Comparison of ENCODE assay signal across 9 cellular contexts in the genomic region with DNA sequence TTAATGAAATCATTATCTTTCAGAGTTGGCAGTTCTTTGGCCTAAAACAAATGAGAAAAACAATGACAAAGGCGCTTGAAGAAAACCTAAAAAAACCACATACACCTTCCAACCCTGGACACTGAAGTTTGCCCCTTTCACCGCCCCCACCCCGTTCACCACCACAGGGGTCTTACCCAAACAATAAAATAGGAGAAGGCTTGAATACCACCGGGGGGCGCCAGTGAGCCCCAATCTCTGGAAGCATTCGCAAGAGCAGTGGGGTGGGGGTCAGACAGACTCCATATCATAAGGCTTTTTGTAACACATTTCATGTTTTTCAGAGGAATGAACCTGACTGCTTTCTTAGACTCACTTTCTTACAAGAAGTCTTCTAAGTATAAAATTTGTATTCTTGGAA.
A peak's percentile ranks its signal among the peaks of the same experiment; 100 is the strongest.
DNase-seq lines count a peak whose midpoint lies in the region; ATAC-seq, FAIRE-seq and TF ChIP-seq lines count a peak whose summit lies in the region.
"Had no signal": no experiment of that assay in that cellular context is flagged by ENCODE, and none has a peak within 500 bp of the region (broad histone marks: within the 10 kb centered on the region; RNA-seq: fewer than 3 reads in every experiment).

No MANE protein-coding gene starts in this region.

- ATAC-seq in naive thymus-derived CD4-positive, alpha-beta T cell = peak; percentile 73

- peaks cover 0 to 21% (median 13%) of the 10 kb centered on the region in 7 donors for H3K4me1 Mint-ChIP-seq in naive thymus-derived CD4-positive, alpha-beta T cell

- TF ChIP-seq CTCF in AG10803 (conservative IDR thresholded peaks at IDR 0.05; ENCODE audit: low read length) = peak; percentile 54
- peak; percentile 41 for TF ChIP-seq CTCF in colonic mucosa (IDR thresholded peaks at IDR 0.05)

- DNase-seq in AG10803 (ENCODE audit: low read depth) = peak; percentile 17
- DNase-seq in HTR-8/SVneo (ENCODE audit: insufficient read length, low spot score) = peak; percentile 15
- peak; percentile 78 for DNase-seq in activated CD4-positive, alpha-beta T cell treated with anti-CD3 and anti-CD28 coated beads for 48 hours
- peak; percentile 48 for DNase-seq in colonic mucosa
- peak; percentile 46 to 76 (median 61) for DNase-seq in naive thymus-derived CD4-positive, alpha-beta T cell
- DNase-seq in stromal cell of bone marrow (ENCODE audit: low read depth) = peak; percentile 5
- no peak for DNase-seq in foreskin melanocyte
- DNase-seq in NK-92 treated with Interleukin-12 subunit alpha and Interleukin-12 subunit beta, amount 100 ng/mL, for 24 hours (lab: John Stamatoyannopoulos, UW) = no peak

- no peaks in the 10 kb centered on the region for H3K27me3 ChIP-seq in colonic mucosa
- H3K27me3 ChIP-seq in naive thymus-derived CD4-positive, alpha-beta T cell (ENCODE audit: control insufficient read depth in 2 of 2, insufficient read depth in 2 of 2, low read length in 2 of 2) = no peaks in the 10 kb centered on the region

- H3K27ac ChIP-seq in colonic mucosa = no peak overlapping the region
- no peak overlapping the region for H3K27ac ChIP-seq in naive thymus-derived CD4-positive, alpha-beta T cell (ENCODE audit: low read depth, low read length)

- no peak overlapping the region for H3K4me3 Mint-ChIP-seq in naive thymus-derived CD4-positive, alpha-beta T cell

- CTCF ChIA-PET in naive thymus-derived CD4-positive, alpha-beta T cell (lab: Charles Lee) = interaction anchor here (0.7 to 3.3 kb wide), 4 partner anchors 10 to 438 kb away, joined by 3 to 25 read pairs (median 3); no protein-coding TSS in a partner anchor

- no peak for FAIRE-seq in HTR-8/SVneo (lab: Jason Lieb, UNC)

- H3K36me3 Mint-ChIP-seq in naive thymus-derived CD4-positive, alpha-beta T cell = peaks cover 0 to 47% (median 20%) of the 10 kb centered on the region in 5 donors

- H3K9me3 Mint-ChIP-seq in naive thymus-derived CD4-positive, alpha-beta T cell = peaks cover 0 to 1% (median 0%) of the 10 kb centered on the region in 11 donors

- no peak overlapping the region for H3K9ac ChIP-seq in colonic mucosa (ENCODE audit: low read depth in 2 of 2, low read length in 2 of 2)

- no peak overlapping the region for H3K4me3 ChIP-seq in AG10803 (ENCODE audit: low read length)
- H3K4me3 ChIP-seq in colonic mucosa = no peak overlapping the region
- no peak overlapping the region for H3K4me3 ChIP-seq in naive thymus-derived CD4-positive, alpha-beta T cell (ENCODE audit: low read length)
- H3K4me3 ChIP-seq: HAP-1 had no signal

- no peaks in the 10 kb centered on the region for H3K4me1 ChIP-seq in colonic mucosa
- no peaks in the 10 kb centered on the region for H3K4me1 ChIP-seq in naive thymus-derived CD4-positive, alpha-beta T cell (ENCODE audit: control insufficient read depth in 2 of 2, insufficient read depth in 2 of 2, low read length in 2 of 2)
- H3K4me1 ChIP-seq: HAP-1 had no signal

- H3K27ac Mint-ChIP-seq in naive thymus-derived CD4-positive, alpha-beta T cell = peak overlapping the region in 7 of 9 donors; percentile 10 to 83 (median 61)

- POLR2A ChIA-PET in naive thymus-derived CD4-positive, alpha-beta T cell (lab: Charles Lee) = interaction anchor here (0.7 to 1.3 kb wide), 2 partner anchors 114 kb away, joined by 3 to 4 read pairs; no protein-coding TSS in a partner anchor

- H3K36me3 ChIP-seq in colonic mucosa = no peaks in the 10 kb centered on the region
- peaks cover 10 to 47% (median 21%) of the 10 kb centered on the region in 3 experiments for H3K36me3 ChIP-seq in naive thymus-derived CD4-positive, alpha-beta T cell (ENCODE audit: control insufficient read depth in 2 of 3, insufficient read depth in 3 of 3, low read length in 3 of 3)
- H3K36me3 ChIP-seq: HAP-1 had no signal

- intact Hi-C loops in colonic mucosa (cut with DNase I) = no loop called here
- intact Hi-C loops in naive thymus-derived CD4-positive, alpha-beta T cell (cut with micrococcal nuclease) = loop anchor here (1.0 to 10.0 kb wide), 9 partner anchors 114 to 558 kb away; partner anchors contain the start of gene COMMD3 (in 1 of the 2)

- H3K9me3 ChIP-seq in colonic mucosa = no peaks in the 10 kb centered on the region
- no peaks in the 10 kb centered on the region for H3K9me3 ChIP-seq in naive thymus-derived CD4-positive, alpha-beta T cell (ENCODE audit: control insufficient read depth in 2 of 3, low read length in 3 of 3)
- H3K9me3 ChIP-seq: HAP-1 had no signal

- no peaks in the 10 kb centered on the region for H3K27me3 Mint-ChIP-seq in naive thymus-derived CD4-positive, alpha-beta T cell

Comparison
In these comparisons a context has a peak if more than half of its experiments do, and no peak if none do; other contexts are left out.
1. DNase-seq: peak in AG10803 (single experiment), HTR-8/SVneo (single experiment), activated CD4-positive, alpha-beta T cell treated with anti-CD3 and anti-CD28 coated beads for 48 hours (single experiment), colonic mucosa (single experiment), naive thymus-derived CD4-positive, alpha-beta T cell (9 of 9) and stromal cell of bone marrow (single experiment); none in foreskin melanocyte (single experiment) and NK-92 treated with Interleukin-12 subunit alpha and Interleukin-12 subunit beta, amount 100 ng/mL, for 24 hours (single experiment).